In the genomic region with DNA sequence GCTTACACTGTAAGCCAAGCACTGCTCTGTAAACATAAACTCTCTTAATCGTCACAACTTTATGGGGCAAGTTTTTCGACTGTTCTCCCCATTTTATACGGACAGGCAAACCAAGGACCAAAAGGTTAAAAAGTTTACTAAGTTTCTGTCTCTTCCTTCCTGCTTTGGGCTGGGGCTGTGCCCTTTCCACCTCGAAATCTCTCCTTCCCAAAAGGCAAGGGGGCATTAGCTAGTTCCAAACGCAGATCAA, we compare ENCODE assay signal across 8 cellular contexts. TPM values are rescaled to one million over a fixed set of nuclear protein-coding genes. Genes with fewer than 3 reads are reported as not detected.
A peak's percentile ranks its signal among the peaks of the same experiment; 100 is the strongest.
DNase-seq lines count a peak whose midpoint lies in the region; ATAC-seq and TF ChIP-seq lines count a peak whose summit lies in the region.

No MANE protein-coding gene starts in this region.

- H4K91ac ChIP-seq in neuronal stem cell (ENCODE audit: low read depth, low read length, poor library complexity) = no peak overlapping the region

- peaks cover 40% of the 10 kb centered on the region for H3K27me3 Mint-ChIP-seq in CD4-positive, CD25-positive, alpha-beta regulatory T cell
- H3K27me3 Mint-ChIP-seq in endothelial cell (ENCODE audit: unreplicated experiment) = peaks cover 48% of the 10 kb centered on the region

- peak overlapping the region; percentile 97 to 100 (median 99) for H3K27ac Mint-ChIP-seq in CD4-positive, CD25-positive, alpha-beta regulatory T cell
- H3K27ac Mint-ChIP-seq in endothelial cell (ENCODE audit: unreplicated experiment) = peak overlapping the region; percentile 98

- H3K9me2 ChIP-seq in PC-3 (replicated peaks; ENCODE audit: low read length) = no peaks in the 10 kb centered on the region

- H2BK12ac ChIP-seq in neuronal stem cell (ENCODE audit: low read length) = no peak overlapping the region

- H3K9me3 Mint-ChIP-seq in CD4-positive, CD25-positive, alpha-beta regulatory T cell = peaks cover 0 to 17% (median 0%) of the 10 kb centered on the region in 7 donors
- H3K9me3 Mint-ChIP-seq in endothelial cell (ENCODE audit: unreplicated experiment) = no peaks in the 10 kb centered on the region

- POLR2A ChIA-PET in PC-3 (lab: Charles Lee; ENCODE audit: unreplicated experiment) = interaction anchor here (0.7 to 3.8 kb wide), 3 partner anchors 43 to 123 kb away, joined by 5 to 47 read pairs (median 9); a partner anchor contains a TSS

- no peak overlapping the region for H2BK15ac ChIP-seq in neuronal stem cell (ENCODE audit: low read length)

- no peak overlapping the region for H2BK5ac ChIP-seq in neuronal stem cell (ENCODE audit: low read length)

- H4K8ac ChIP-seq in neuronal stem cell (ENCODE audit: low read depth, low read length) = no peak overlapping the region

- no peak for ATAC-seq in CD4-positive, CD25-positive, alpha-beta regulatory T cell (ENCODE audit: low read depth in 2 of 2)
- no peak for ATAC-seq in PC-3
- ATAC-seq in GM18909 (IDR thresholded peaks at IDR 0.05; ENCODE audit: poor library complexity, unreplicated experiment) = no peak
- no peak for ATAC-seq in esophagus mucosa

- no peaks in the 10 kb centered on the region for H3F3A ChIP-seq in PC-3 (ENCODE audit: low read length, unreplicated experiment)

- H3K4me3 ChIP-seq in CD4-positive, CD25-positive, alpha-beta regulatory T cell (ENCODE audit: low read depth, low read length) = peak overlapping the region; percentile 98
- peak overlapping the region; percentile 82 for H3K4me3 ChIP-seq in PC-3 (ENCODE audit: low read length)
- H3K4me3 ChIP-seq in neuronal stem cell (ENCODE audit: low read length in 2 of 2) = peak overlapping the region; percentile 89 to 96

- H4K20me1 ChIP-seq in PC-3 (ENCODE audit: low read length) = peaks cover 13% of the 10 kb centered on the region

- peak overlapping the region; percentile 55 for H3K23ac ChIP-seq in neuronal stem cell (ENCODE audit: low read depth, low read length, poor library complexity)

- no peak overlapping the region for H3K14ac ChIP-seq in neuronal stem cell (ENCODE audit: low read length)

- no peak overlapping the region for H2BK120ac ChIP-seq in neuronal stem cell (ENCODE audit: low read depth, low read length)

- peaks cover 21% of the 10 kb centered on the region for H3K36me3 ChIP-seq in CD4-positive, CD25-positive, alpha-beta regulatory T cell (ENCODE audit: control insufficient read depth, insufficient read depth, low read length)
- H3K36me3 ChIP-seq in PC-3 (ENCODE audit: low read depth, low read length) (no peaks in the 10 kb centered on the region), neuronal stem cell (replicated peaks in 1 of 2; ENCODE audit: control insufficient read depth in 2 of 2, insufficient read depth in 2 of 2, low read length in 2 of 2) (peaks cover 17 to 33% of the 10 kb centered on the region in 2 donors)

- H3K9me3 ChIP-seq in CD4-positive, CD25-positive, alpha-beta regulatory T cell (ENCODE audit: control insufficient read depth in 2 of 2, low read length in 2 of 2) = no peaks in the 10 kb centered on the region
- H3K9me3 ChIP-seq in PC-3 (ENCODE audit: low read length) (no peaks in the 10 kb centered on the region), neuronal stem cell (replicated peaks in 1 of 2; ENCODE audit: control insufficient read depth in 2 of 2, insufficient read depth in 1 of 2, low read depth in 1 of 2, low read length in 2 of 2) (peaks cover 0 to 2% of the 10 kb centered on the region in 2 donors)

- H3K4me1 Mint-ChIP-seq in CD4-positive, CD25-positive, alpha-beta regulatory T cell = peaks cover 6 to 59% (median 32%) of the 10 kb centered on the region in 4 donors
- peaks cover 21% of the 10 kb centered on the region for H3K4me1 Mint-ChIP-seq in endothelial cell (ENCODE audit: unreplicated experiment)

- H2AFZ ChIP-seq in PC-3 (ENCODE audit: low read length) (no peak overlapping the region), neuronal stem cell (ENCODE audit: low read length) (no peak overlapping the region)

- H3K4ac ChIP-seq in neuronal stem cell (ENCODE audit: low read length) = no peak overlapping the region

- H3K79me1 ChIP-seq in neuronal stem cell (ENCODE audit: low read depth, low read length) = peaks cover 24% of the 10 kb centered on the region

- peaks cover 29% of the 10 kb centered on the region for H3K79me2 ChIP-seq in PC-3 (ENCODE audit: low read length)

- TF ChIP-seq CTCF in PC-3 (conservative IDR thresholded peaks at IDR 0.05; ENCODE audit: low read depth, low read length) = no peak
- TF ChIP-seq CTCF in endothelial cell (IDR thresholded peaks at IDR 0.05; ENCODE audit: unreplicated experiment) = no peak

- H3K9ac ChIP-seq in PC-3 (ENCODE audit: low read length) (peak overlapping the region; percentile 79; the same call in 1 of the 2 replicates), neuronal stem cell (ENCODE audit: low read depth, low read length, poor library complexity) (peak overlapping the region; percentile 14)

- peak overlapping the region; percentile 98 for H3K27ac ChIP-seq in CD4-positive, CD25-positive, alpha-beta regulatory T cell (ENCODE audit: insufficient read depth, low read length, poor library complexity, severe bottlenecking)
- H3K27ac ChIP-seq in PC-3 (ENCODE audit: low read length) (no peak overlapping the region), neuronal stem cell (replicated peaks; ENCODE audit: low read length) (no peak overlapping the region)

- intact Hi-C loops in PC-3 (cut with micrococcal nuclease) = loop anchor here (1.0 to 10.0 kb wide), 3 partner anchors 44 to 136 kb away; a partner anchor contains a TSS

- peak overlapping the region; percentile 98 to 99 (median 99) for H3K4me3 Mint-ChIP-seq in CD4-positive, CD25-positive, alpha-beta regulatory T cell
- peak overlapping the region; percentile 98 for H3K4me3 Mint-ChIP-seq in endothelial cell (ENCODE audit: unreplicated experiment)

- peak overlapping the region; percentile 83 for H3K4me2 ChIP-seq in PC-3 (ENCODE audit: low read length)
- H3K4me2 ChIP-seq in neuronal stem cell (ENCODE audit: insufficient read depth, low read length, poor library complexity, severe bottlenecking) = peak overlapping the region; percentile 63

- no CpG with 5 or more reads among the region's 5 CpGs for WGBS in neuronal stem cell (ENCODE audit: extremely low coverage in 2 of 2, insufficient read length in 2 of 2, insufficient replicate concordance in 1 of 2), 2 donors

- H3K36me3 Mint-ChIP-seq in CD4-positive, CD25-positive, alpha-beta regulatory T cell = peaks cover 13% of the 10 kb centered on the region
- H3K36me3 Mint-ChIP-seq in endothelial cell (ENCODE audit: low read depth, unreplicated experiment) = peaks cover 14% of the 10 kb centered on the region

- H2AK5ac ChIP-seq in neuronal stem cell (ENCODE audit: low read depth, low read length) = no peak overlapping the region

- no peak for DNase-seq in CD4-positive, CD25-positive, alpha-beta regulatory T cell
- no peak for DNase-seq in PC-3
- no peak for DNase-seq in endothelial cell (ENCODE audit: low spot score)
- no peak for DNase-seq in neuronal stem cell (ENCODE audit: low spot score)
- DNase-seq in SKM-1 (lab: John Stamatoyannopoulos, UW; ENCODE audit: unreplicated experiment) = no peak
- no peak for DNase-seq in NCI-H1694 treated with DMSO at 0.1 percent for 48 hours (lab: John Stamatoyannopoulos, UW)

- H3K4me1 ChIP-seq in CD4-positive, CD25-positive, alpha-beta regulatory T cell (ENCODE audit: control insufficient read depth, insufficient read depth, low read length, poor library complexity, severe bottlenecking) = peaks cover 55% of the 10 kb centered on the region
- H3K4me1 ChIP-seq in PC-3 (ENCODE audit: insufficient read depth, low read length) (peaks cover 33% of the 10 kb centered on the region), neuronal stem cell (ENCODE audit: control insufficient read depth in 2 of 2, insufficient read depth in 1 of 2, low read depth in 1 of 2, low read length in 2 of 2) (peaks cover 13 to 17% of the 10 kb centered on the region in 2 donors)

- BruUV-seq in PC-3 (replicated peaks; lab: Mats Ljungman, UMichigan) = no TSS peak

- H3K27me3 ChIP-seq in CD4-positive, CD25-positive, alpha-beta regulatory T cell (ENCODE audit: control insufficient read depth, insufficient read depth, low read length) = no peaks in the 10 kb centered on the region
- H3K27me3 ChIP-seq in PC-3 (ENCODE audit: low read length) = no peaks in the 10 kb centered on the region
- no peaks in the 10 kb centered on the region for H3K27me3 ChIP-seq in neuronal stem cell (ENCODE audit: control insufficient read depth in 3 of 3, insufficient read depth in 3 of 3, low read depth in 1 of 3, low read length in 3 of 3)

- no peak overlapping the region for H3K18ac ChIP-seq in neuronal stem cell (ENCODE audit: low read length)

- CTCF ChIA-PET in PC-3 (lab: Charles Lee) = interaction anchor here (0.5 to 1.6 kb wide), 12 partner anchors 20 to 114 kb away, joined by 3 to 64 read pairs (median 5); a partner anchor contains a TSS

RNA-seq across cellular contexts. Expression of a gene that starts 2.2 kb away (rescaled TPM):
- 1,564 TPM for total RNA-seq in CD4-positive, CD25-positive, alpha-beta regulatory T cell
- 10 to 100 TPM; 30.7 to 85.9 (median 58.8) TPM for polyA plus RNA-seq in CD4-positive, CD25-positive, alpha-beta regulatory T cell
- total RNA-seq in PC-3 (2014; rRNA removed) (151 and 157 TPM in 2 replicates), endothelial cell (ENCODE audit: unreplicated experiment) (129 TPM), esophagus mucosa (61.5 TPM)
- polyA plus RNA-seq in neuronal stem cell (2013, experiment 1 of 2) = 126 TPM
- 119 TPM for polyA plus RNA-seq in neuronal stem cell (2013, experiment 2 of 2)

RNA-seq across cellular contexts. Expression of a gene that starts 4.9 kb away (rescaled TPM):
- total RNA-seq in CD4-positive, CD25-positive, alpha-beta regulatory T cell = 26.5 TPM
- polyA plus RNA-seq in CD4-positive, CD25-positive, alpha-beta regulatory T cell = under 1 TPM in 3 of 4 donors, not detected in 1; 0.03 to 0.28 (median 0.16) TPM
- total RNA-seq in PC-3 (2014; rRNA removed) (0.33 and 0.69 TPM in 2 replicates), endothelial cell (ENCODE audit: unreplicated experiment) (1.2 TPM), esophagus mucosa (0.56 TPM)
- 0.81 TPM for polyA plus RNA-seq in neuronal stem cell (2013, experiment 1 of 2)
- polyA plus RNA-seq in neuronal stem cell (2013, experiment 2 of 2) = 1.1 TPM

RNA-seq across cellular contexts. Expression of a gene that starts 43.7 kb away (rescaled TPM):
- 45.6 TPM for total RNA-seq in CD4-positive, CD25-positive, alpha-beta regulatory T cell
- polyA plus RNA-seq in CD4-positive, CD25-positive, alpha-beta regulatory T cell = 100 to 1,000 TPM; 101 to 118 (median 116) TPM
- 713 and 856 TPM in 2 replicates for total RNA-seq in PC-3 (2014; rRNA removed)
- 166 TPM for total RNA-seq in endothelial cell (ENCODE audit: unreplicated experiment)
- polyA plus RNA-seq in neuronal stem cell (2013, experiment 1 of 2) = 355 TPM
- polyA plus RNA-seq in neuronal stem cell (2013, experiment 2 of 2) = 349 TPM
- total RNA-seq in esophagus mucosa = 85.0 TPM

RNA-seq across cellular contexts. Expression of a gene that starts 53.0 kb away (rescaled TPM):
- total RNA-seq in CD4-positive, CD25-positive, alpha-beta regulatory T cell = not detected
- polyA plus RNA-seq in CD4-positive, CD25-positive, alpha-beta regulatory T cell = not detected
- total RNA-seq in PC-3 (2014; rRNA removed) (1.8 TPM in 1 of 2 replicates, not detected in the other), endothelial cell (ENCODE audit: unreplicated experiment) (0.85 TPM), esophagus mucosa (0.16 TPM)
- polyA plus RNA-seq in neuronal stem cell (2013, experiment 1 of 2) = 0.14 TPM
- 0.12 TPM for polyA plus RNA-seq in neuronal stem cell (2013, experiment 2 of 2)

Comparison
In these comparisons a context has a peak if more than half of its experiments do, and no peak if none do; other contexts are left out.
1. RNA of a gene that starts 4.9 kb away (total RNA-seq): 26.5 TPM in CD4-positive, CD25-positive, alpha-beta regulatory T cell (single experiment); 1.2 TPM in endothelial cell (single experiment), 0.56 TPM in esophagus mucosa (single experiment) and 0.33 to 0.69 TPM in PC-3; every median in the first group is over 10 times any median in the second.
2. Peak in every context shown above with its lines, with median percentiles within 50 percentile points of each other: H3K4me3 ChIP-seq.